ENCODE assay signal across 13 cellular contexts in the genomic region with DNA sequence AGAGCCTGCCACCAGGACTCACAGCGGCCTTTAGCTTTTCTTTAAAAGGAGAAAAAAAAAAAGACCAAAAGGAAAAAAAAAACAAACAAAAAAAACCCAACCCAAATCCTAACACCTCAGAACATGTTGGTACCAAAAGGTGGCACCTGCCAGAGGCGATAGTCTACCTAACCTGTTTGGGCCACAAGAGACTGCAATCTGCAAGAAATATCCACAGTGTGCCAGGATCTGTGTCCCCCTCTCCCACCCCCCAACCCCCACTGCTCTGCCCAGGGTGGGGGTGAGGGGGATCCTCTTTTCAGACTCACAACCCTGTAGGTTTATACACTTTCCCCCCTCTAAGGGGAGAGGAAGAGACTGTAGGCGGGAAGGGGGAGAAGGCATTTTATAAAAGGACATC.
"Had no signal": no experiment of that assay in that cellular context is flagged by ENCODE, and none has a peak within 500 bp of the region (broad histone marks: within the 10 kb centered on the region; RNA-seq: fewer than 3 reads in every experiment).

No MANE protein-coding gene starts in this region.

- ATAC-seq: effector memory CD8-positive, alpha-beta T cell; gastrocnemius medialis; left lobe of liver; natural killer cell treated with Interleukin-12 subunit alpha and Interleukin-12 subunit beta and Interleukin-15 and Interleukin-18, amount 100 ng/mL, for 72 hours had no signal

- H3K4me3 Mint-ChIP-seq: dendritic cell treated with granulocyte-macrophage colony-stimulating factor and Interleukin-4, amounts not matched to agents 40 ng/mL and 50 ng/mL, for 4 days; effector memory CD8-positive, alpha-beta T cell; natural killer cell treated with Interleukin-12 subunit alpha and Interleukin-12 subunit beta and Interleukin-15 and Interleukin-18, amount 100 ng/mL, for 72 hours; neural progenitor cell; type B pancreatic cell had no signal

- H3K27ac Mint-ChIP-seq: dendritic cell treated with granulocyte-macrophage colony-stimulating factor and Interleukin-4, amounts not matched to agents 40 ng/mL and 50 ng/mL, for 4 days; natural killer cell treated with Interleukin-12 subunit alpha and Interleukin-12 subunit beta and Interleukin-15 and Interleukin-18, amount 100 ng/mL, for 72 hours; neural progenitor cell; progenitor cell of endocrine pancreas had no signal

- DNase-seq: effector memory CD8-positive, alpha-beta T cell; gastrocnemius medialis; heart right ventricle; islet precursor cell; stimulated activated CD4-positive, alpha-beta T cell treated with anti-CD3 and anti-CD28 coated beads, Interleukin-4, amount 100 ng/mL, for 24 hours; stimulated activated naive CD4-positive, alpha-beta T cell; stomach had no signal

- H3K9me3 Mint-ChIP-seq: dendritic cell treated with granulocyte-macrophage colony-stimulating factor and Interleukin-4, amounts not matched to agents 40 ng/mL and 50 ng/mL, for 4 days; effector memory CD8-positive, alpha-beta T cell; natural killer cell treated with Interleukin-12 subunit alpha and Interleukin-12 subunit beta and Interleukin-15 and Interleukin-18, amount 100 ng/mL, for 72 hours; neural progenitor cell; type B pancreatic cell had no signal

- H3K27me3 Mint-ChIP-seq: dendritic cell treated with granulocyte-macrophage colony-stimulating factor and Interleukin-4, amounts not matched to agents 40 ng/mL and 50 ng/mL, for 4 days; effector memory CD8-positive, alpha-beta T cell; natural killer cell treated with Interleukin-12 subunit alpha and Interleukin-12 subunit beta and Interleukin-15 and Interleukin-18, amount 100 ng/mL, for 72 hours; progenitor cell of endocrine pancreas had no signal
